Comparison of ENCODE assay signal across 22 cellular contexts in the genomic region with DNA sequence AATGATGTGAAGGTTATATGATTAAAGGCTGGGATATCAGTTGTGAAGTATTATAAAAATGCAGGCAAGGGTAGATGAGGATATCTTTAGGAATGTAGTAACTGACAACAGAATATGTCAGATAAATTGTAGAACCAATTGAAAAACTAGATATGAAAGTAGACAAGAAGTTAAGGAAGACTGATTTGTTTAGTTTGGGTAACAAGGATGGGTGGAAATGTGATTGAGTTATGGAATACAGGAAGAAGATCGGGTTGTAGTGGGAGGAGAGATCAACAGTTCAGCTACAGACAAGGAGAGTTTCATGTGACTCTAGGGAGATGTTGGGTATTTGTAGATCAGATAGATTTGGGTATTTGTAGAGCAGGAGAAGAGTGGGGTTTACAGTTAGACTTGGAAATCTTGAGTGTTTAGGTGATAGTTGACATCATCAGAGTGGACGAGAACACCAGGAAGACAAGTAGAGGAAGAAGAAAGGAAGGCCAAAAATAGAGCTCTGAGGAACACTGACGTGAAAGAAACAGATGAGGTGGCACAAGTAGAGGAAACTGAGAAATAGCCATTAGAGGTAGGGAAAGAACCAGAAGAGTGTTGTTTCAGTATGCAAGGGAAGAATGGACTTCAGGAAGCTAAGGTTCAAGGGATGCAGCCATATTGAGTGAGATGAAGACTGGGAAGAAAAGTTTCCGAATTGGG. TPM values are rescaled to one million over a fixed set of nuclear protein-coding genes. Genes with fewer than 3 reads are reported as not detected.
DNase-seq lines count a peak whose midpoint lies in the region; ATAC-seq, FAIRE-seq and TF ChIP-seq lines count a peak whose summit lies in the region.
"Had no signal": no experiment of that assay in that cellular context is flagged by ENCODE, and none has a peak within 500 bp of the region (broad histone marks: within the 10 kb centered on the region; RNA-seq: fewer than 3 reads in every experiment).

No MANE protein-coding gene starts in this region.

- no peak overlapping the region for H4K8ac ChIP-seq in mesendoderm (ENCODE audit: low read depth, low read length)

- H3K18ac ChIP-seq in mesendoderm (ENCODE audit: low read length), result no peak overlapping the region

- peak overlapping the region; percentile 66 for H3K23ac ChIP-seq in mesendoderm (ENCODE audit: low read length)

- no peak overlapping the region for H3K56ac ChIP-seq in mesendoderm (ENCODE audit: low read length)

- intact Hi-C loops in sigmoid colon (cut with DNase I), result no loop called here

- H3K4ac ChIP-seq in mesendoderm (ENCODE audit: low read depth, low read length), result no peak overlapping the region

- no peak overlapping the region for H4K5ac ChIP-seq in mesendoderm (ENCODE audit: low read length)

- no peak for DNase-seq in MM.1S
- DNase-seq in astrocyte (ENCODE audit: low read depth), result peak; percentile 19
- DNase-seq in mesendoderm, result no peak
- DNase-seq in sigmoid colon, result no peak
- DNase-seq in NCI-H187 treated with DMSO at 0.1 percent for 48 hours (lab: John Stamatoyannopoulos, UW), result no peak
- no peak for DNase-seq in DMS114 treated with DMSO at 0.1 percent for 48 hours (lab: John Stamatoyannopoulos, UW; ENCODE audit: unreplicated experiment)
- DNase-seq: CD4-positive, alpha-beta T cell; COR-L47; DMS153; GDM1; H7; HFFc6; NCI-H1105; NCI-H146; NCI-H2029 treated with DMSO at 0.1 percent for 48 hours; NCI-H524 treated with DMSO at 0.1 percent for 48 hours; PC-3; RPMI8226; SHP77 had no signal

- no peak overlapping the region for H3K27ac Mint-ChIP-seq in astrocyte (ENCODE audit: unreplicated experiment)
- H3K27ac Mint-ChIP-seq: CD4-positive, alpha-beta T cell; HFFc6 had no signal

- no peak overlapping the region for H2AK5ac ChIP-seq in mesendoderm (ENCODE audit: low read length)

- H3K27me3 Mint-ChIP-seq in astrocyte (ENCODE audit: low read depth, unreplicated experiment), result no peaks in the 10 kb centered on the region
- H3K27me3 Mint-ChIP-seq: CD4-positive, alpha-beta T cell had no signal

- H3K4me1 Mint-ChIP-seq in astrocyte (ENCODE audit: low read depth, unreplicated experiment), result no peaks in the 10 kb centered on the region

- no peaks in the 10 kb centered on the region for H3K36me3 ChIP-seq in MM.1S (replicated peaks; ENCODE audit: insufficient read depth, low read length)
- no peaks in the 10 kb centered on the region for H3K36me3 ChIP-seq in astrocyte (ENCODE audit: insufficient read depth, low read length)
- H3K36me3 ChIP-seq in mesendoderm (ENCODE audit: control insufficient read depth, insufficient read depth, low read length), result no peaks in the 10 kb centered on the region
- no peaks in the 10 kb centered on the region for H3K36me3 ChIP-seq in sigmoid colon

- no peaks in the 10 kb centered on the region for H3K36me3 Mint-ChIP-seq in astrocyte (ENCODE audit: low read depth, unreplicated experiment)

- no peaks in the 10 kb centered on the region for H3K9me2 ChIP-seq in MM.1S (replicated peaks; ENCODE audit: insufficient read depth, low read length)

- TF ChIP-seq CTCF in MM.1S (IDR thresholded peaks at IDR 0.05; ENCODE audit: low read length) (no peak), astrocyte (IDR thresholded peaks at IDR 0.05; ENCODE audit: insufficient read depth, low read depth, low read length) (no peak), sigmoid colon (IDR thresholded peaks at IDR 0.05) (no peak)

- H3K4me3 ChIP-seq in MM.1S (ENCODE audit: low read length), result no peak overlapping the region
- no peak overlapping the region for H3K4me3 ChIP-seq in astrocyte (ENCODE audit: insufficient read depth, low read depth, low read length)
- H3K4me3 ChIP-seq in mesendoderm (ENCODE audit: low read length), result no peak overlapping the region
- H3K4me3 ChIP-seq in sigmoid colon, result no peak overlapping the region
- H3K4me3 ChIP-seq: SK-N-MC had no signal

- no peaks in the 10 kb centered on the region for H3K9me3 Mint-ChIP-seq in astrocyte (ENCODE audit: unreplicated experiment)
- H3K9me3 Mint-ChIP-seq: CD4-positive, alpha-beta T cell; HFFc6 had no signal

- H3K4me2 ChIP-seq in MM.1S (ENCODE audit: low read depth, low read length) (peak overlapping the region; percentile 22; the same call in 1 of the 2 replicates), astrocyte (ENCODE audit: low read length) (no peak overlapping the region), mesendoderm (ENCODE audit: low read length) (no peak overlapping the region)

- H3K9ac ChIP-seq in MM.1S (ENCODE audit: low read length) (no peak overlapping the region), astrocyte (ENCODE audit: low read length) (no peak overlapping the region), mesendoderm (ENCODE audit: low read length) (no peak overlapping the region)

- H3K79me2 ChIP-seq in MM.1S (ENCODE audit: low read length) (no peaks in the 10 kb centered on the region), astrocyte (ENCODE audit: insufficient read depth, low read length) (no peaks in the 10 kb centered on the region), mesendoderm (ENCODE audit: control insufficient read depth, insufficient read depth, low read length) (no peaks in the 10 kb centered on the region)

- no peak for TF ChIP-seq EP300 in sigmoid colon (IDR thresholded peaks at IDR 0.05)

- FAIRE-seq in astrocyte (lab: Jason Lieb, UNC), result peak; percentile 34

- no peak for TF ChIP-seq POLR2A in sigmoid colon (IDR thresholded peaks at IDR 0.05)

- no peaks in the 10 kb centered on the region for H3K79me1 ChIP-seq in mesendoderm (ENCODE audit: low read length)

- H3F3A ChIP-seq in MM.1S (ENCODE audit: insufficient read depth, low read length), result no peaks in the 10 kb centered on the region

- no peak overlapping the region for H2BK15ac ChIP-seq in mesendoderm (replicated peaks; ENCODE audit: low read depth)

- H2AFZ ChIP-seq in MM.1S (ENCODE audit: low read length), result peak overlapping the region; percentile 33; the same call in 1 of the 2 replicates
- no peak overlapping the region for H2AFZ ChIP-seq in astrocyte (ENCODE audit: low read depth, low read length)

- H4K20me1 ChIP-seq in MM.1S (ENCODE audit: insufficient read depth, low read length) (no peaks in the 10 kb centered on the region), astrocyte (ENCODE audit: insufficient read depth, low read length) (no peaks in the 10 kb centered on the region)

- WGBS in mesendoderm (ENCODE audit: extremely low coverage, insufficient coverage, low lambda C conversion rate), result 100% methylated on average over 1 of the region's 4 CpGs
- WGBS in sigmoid colon, 2 donors, result 74 to 93% methylated on average over 4 of the region's 4 CpGs

- H3K27ac ChIP-seq in MM.1S (ENCODE audit: low read length) (no peak overlapping the region), astrocyte (ENCODE audit: low read depth, low read length) (no peak overlapping the region), mesendoderm (ENCODE audit: low read depth, low read length) (no peak overlapping the region), sigmoid colon (no peak overlapping the region)
- H3K27ac ChIP-seq: SK-N-MC had no signal

- no peak overlapping the region for H2BK120ac ChIP-seq in mesendoderm (ENCODE audit: low read depth, low read length)

- H3K9me3 ChIP-seq in MM.1S (replicated peaks; ENCODE audit: insufficient read depth, low read length), result no peaks in the 10 kb centered on the region
- no peaks in the 10 kb centered on the region for H3K9me3 ChIP-seq in astrocyte (ENCODE audit: insufficient read depth, low read depth, low read length)
- no peaks in the 10 kb centered on the region for H3K9me3 ChIP-seq in sigmoid colon

- ATAC-seq in GM21825 (IDR thresholded peaks at IDR 0.05; ENCODE audit: unreplicated experiment), result peak; percentile 51
- ATAC-seq in GM19328 (IDR thresholded peaks at IDR 0.05; ENCODE audit: unreplicated experiment), result no peak
- ATAC-seq: PC-3 had no signal

- H3K4me1 ChIP-seq in MM.1S (ENCODE audit: low read length) (peaks cover 10% of the 10 kb centered on the region), astrocyte (ENCODE audit: insufficient read depth, low read length) (no peaks in the 10 kb centered on the region), mesendoderm (ENCODE audit: control insufficient read depth, low read depth, low read length) (no peaks in the 10 kb centered on the region), sigmoid colon (no peaks in the 10 kb centered on the region)

- no peak overlapping the region for H3K4me3 Mint-ChIP-seq in astrocyte (ENCODE audit: unreplicated experiment)
- H3K4me3 Mint-ChIP-seq: CD4-positive, alpha-beta T cell; HFFc6 had no signal

- H2BK5ac ChIP-seq in mesendoderm (ENCODE audit: low read length), result no peak overlapping the region

- H3K27me3 ChIP-seq in MM.1S (replicated peaks; ENCODE audit: insufficient read depth, low read length) (no peaks in the 10 kb centered on the region), astrocyte (ENCODE audit: insufficient read depth, low read length) (no peaks in the 10 kb centered on the region), mesendoderm (ENCODE audit: insufficient read depth, low read length, poor library complexity) (no peaks in the 10 kb centered on the region), sigmoid colon (no peaks in the 10 kb centered on the region)

RNA-seq across cellular contexts. Expression of gene TSPYL1, which starts 12.1 kb away (rescaled TPM):
- total RNA-seq in astrocyte (87.8 and 91.7 TPM in 2 replicates), sigmoid colon (10 to 100 TPM; 52.8 to 79.6 (median 65.8) TPM)
- 46.8 TPM for polyA plus RNA-seq in mesendoderm (2013, experiment 1 of 2)
- 46.9 TPM for polyA plus RNA-seq in mesendoderm (2013, experiment 2 of 2)
- polyA plus RNA-seq in sigmoid colon, result 10 to 100 TPM; 24.6 to 39.0 (median 30.1) TPM

RNA-seq across cellular contexts. Expression of gene TSPYL4, which starts 38.0 kb away (rescaled TPM):
- total RNA-seq in astrocyte, result 22.2 and 25.8 TPM in 2 replicates
- polyA plus RNA-seq in mesendoderm (2013, experiment 1 of 2), result 22.8 TPM
- polyA plus RNA-seq in mesendoderm (2013, experiment 2 of 2), result 21.8 TPM
- total RNA-seq in sigmoid colon, result 10 to 100 TPM; 15.1 to 18.5 (median 15.5) TPM
- polyA plus RNA-seq in sigmoid colon, result 10 to 100 TPM in 1 of 3 donors, 1 to 10 TPM in 2; 3.0 to 10.4 (median 4.2) TPM
